Comparison of ENCODE assay signal across 8 cellular contexts in the genomic region with DNA sequence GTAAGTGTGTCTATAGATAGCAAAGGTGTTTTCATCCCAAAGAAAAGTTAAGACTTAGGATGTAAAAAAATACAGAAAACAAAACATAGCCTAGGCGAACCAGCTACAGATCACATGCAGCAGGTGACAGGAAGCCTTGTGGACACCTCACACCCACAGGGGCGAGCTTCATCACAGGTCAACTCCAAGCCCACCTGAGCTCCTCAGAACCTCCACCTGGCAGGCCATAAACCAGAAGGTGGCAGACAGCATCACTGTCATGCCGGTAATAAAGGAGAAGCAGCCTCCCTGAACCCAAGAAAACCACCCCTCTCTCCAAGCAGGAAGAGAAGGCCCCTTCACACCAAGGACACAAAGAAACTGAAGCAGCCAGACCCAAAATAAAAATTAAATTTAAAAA. TPM values are rescaled to one million over a fixed set of nuclear protein-coding genes. Genes with fewer than 3 reads are reported as not detected.
DNase-seq lines count a peak whose midpoint lies in the region; ATAC-seq and TF ChIP-seq lines count a peak whose summit lies in the region.

No MANE protein-coding gene starts in this region.

- intact Hi-C loops in Calu3 (cut with micrococcal nuclease; ENCODE audit: unreplicated experiment): loop anchor here (10.0 kb wide), 1 partner anchor 47 kb away; no protein-coding TSS in a partner anchor

- BruUV-seq in Calu3 (replicated peaks; lab: Mats Ljungman, UMichigan): no TSS peak

- H3K27ac ChIP-seq in KMS-11: no peak overlapping the region
- H3K27ac ChIP-seq in suprapubic skin: peak overlapping the region; percentile 90

- peak overlapping the region; percentile 97; the same call in 1 of the 2 replicates for H2AFZ ChIP-seq in KMS-11 (ENCODE audit: low read depth)

- WGBS in suprapubic skin: 29% methylated on average over 3 of the region's 3 CpGs

- TF ChIP-seq CTCF in Calu3 (IDR thresholded peaks at IDR 0.05; ENCODE audit: unreplicated experiment) (no peak), KMS-11 (conservative IDR thresholded peaks at IDR 0.05; ENCODE audit: low read depth, low read length) (no peak), suprapubic skin (IDR thresholded peaks at IDR 0.05) (no peak)

- H3K36me3 Mint-ChIP-seq in Calu3 (ENCODE audit: insufficient read depth, unreplicated experiment): peaks cover 24% of the 10 kb centered on the region
- H3K36me3 Mint-ChIP-seq in activated naive CD4-positive, alpha-beta T cell treated with anti-CD3 and anti-CD28 coated beads, Interleukin-2, amount 50 U/mL, for 24 hours: peaks cover 12% of the 10 kb centered on the region

- CTCF ChIA-PET in Calu3 (lab: Charles Lee): interaction anchor here (0.7 kb wide), 1 partner anchor 133 kb away, joined by 3 read pairs; no protein-coding TSS in a partner anchor

- peak overlapping the region; percentile 38 for H3K4me2 ChIP-seq in KMS-11

- no peaks in the 10 kb centered on the region for H4K20me1 ChIP-seq in KMS-11 (ENCODE audit: insufficient read depth)

- H3K27me3 ChIP-seq in KMS-11 (ENCODE audit: insufficient read depth, low read depth) (no peaks in the 10 kb centered on the region), suprapubic skin (no peaks in the 10 kb centered on the region)

- H3K79me2 ChIP-seq in KMS-11 (ENCODE audit: insufficient read depth, low read depth): no peaks in the 10 kb centered on the region

- no peak overlapping the region for H3K9ac ChIP-seq in KMS-11

- H3K4me3 ChIP-seq in KMS-11 (IDR thresholded peaks at IDR 0.05; ENCODE audit: insufficient read depth, low read depth, low read length) (no peak overlapping the region), suprapubic skin (peak overlapping the region; percentile 95)

- no peaks in the 10 kb centered on the region for H3K27me3 Mint-ChIP-seq in Calu3 (ENCODE audit: unreplicated experiment)
- no peaks in the 10 kb centered on the region for H3K27me3 Mint-ChIP-seq in activated naive CD4-positive, alpha-beta T cell treated with anti-CD3 and anti-CD28 coated beads, Interleukin-2, amount 50 U/mL, for 24 hours

- no peak for TF ChIP-seq EP300 in suprapubic skin (IDR thresholded peaks at IDR 0.05)

- peak overlapping the region; percentile 74 for H3K4me3 Mint-ChIP-seq in Calu3 (ENCODE audit: low read depth, unreplicated experiment)
- H3K4me3 Mint-ChIP-seq in activated naive CD4-positive, alpha-beta T cell treated with anti-CD3 and anti-CD28 coated beads, Interleukin-2, amount 50 U/mL, for 24 hours: peak overlapping the region; percentile 92

- no peaks in the 10 kb centered on the region for H3K9me3 ChIP-seq in suprapubic skin

- H3K4me1 ChIP-seq in KMS-11 (ENCODE audit: low read depth, poor library complexity, severe bottlenecking) (peaks cover 8% of the 10 kb centered on the region), suprapubic skin (peaks cover 28% of the 10 kb centered on the region)

- H3K4me1 Mint-ChIP-seq in Calu3 (ENCODE audit: low read depth, unreplicated experiment): peaks cover 15% of the 10 kb centered on the region
- H3K4me1 Mint-ChIP-seq in activated naive CD4-positive, alpha-beta T cell treated with anti-CD3 and anti-CD28 coated beads, Interleukin-2, amount 50 U/mL, for 24 hours: peaks cover 51% of the 10 kb centered on the region

- no peaks in the 10 kb centered on the region for H3K36me3 ChIP-seq in KMS-11 (ENCODE audit: insufficient read depth)
- no peaks in the 10 kb centered on the region for H3K36me3 ChIP-seq in suprapubic skin

- H3K27ac Mint-ChIP-seq in Calu3 (ENCODE audit: unreplicated experiment): peak overlapping the region; percentile 58
- H3K27ac Mint-ChIP-seq in activated naive CD4-positive, alpha-beta T cell treated with anti-CD3 and anti-CD28 coated beads, Interleukin-2, amount 50 U/mL, for 24 hours: peak overlapping the region; percentile 63

- no peak for ATAC-seq in GM18907 (IDR thresholded peaks at IDR 0.05; ENCODE audit: unreplicated experiment)

- DNase-seq in Calu3: no peak
- DNase-seq in kidney tubule cell (ENCODE audit: low spot score): peak; percentile 21
- no peak for DNase-seq in suprapubic skin (ENCODE audit: low spot score in 2 of 2)
- DNase-seq in inferior parietal cortex (ENCODE audit: extremely low spot score): no peak
- DNase-seq in OCI-M2 (lab: John Stamatoyannopoulos, UW; ENCODE audit: unreplicated experiment): no peak

- H3K9me3 Mint-ChIP-seq in Calu3 (ENCODE audit: low read depth, unreplicated experiment): no peaks in the 10 kb centered on the region
- H3K9me3 Mint-ChIP-seq in activated naive CD4-positive, alpha-beta T cell treated with anti-CD3 and anti-CD28 coated beads, Interleukin-2, amount 50 U/mL, for 24 hours: no peaks in the 10 kb centered on the region

- no peak for TF ChIP-seq POLR2A in suprapubic skin (IDR thresholded peaks at IDR 0.05)

RNA-seq across cellular contexts. Expression of a gene that starts 1.0 kb away (rescaled TPM):
- total RNA-seq in Calu3 (2022): 26.3 and 28.5 TPM in 2 replicates
- 10 to 100 TPM; 51.9 to 97.8 (median 72.0) TPM for total RNA-seq in suprapubic skin
